8 cellular contexts compared by ENCODE assay signal in the genomic region with DNA sequence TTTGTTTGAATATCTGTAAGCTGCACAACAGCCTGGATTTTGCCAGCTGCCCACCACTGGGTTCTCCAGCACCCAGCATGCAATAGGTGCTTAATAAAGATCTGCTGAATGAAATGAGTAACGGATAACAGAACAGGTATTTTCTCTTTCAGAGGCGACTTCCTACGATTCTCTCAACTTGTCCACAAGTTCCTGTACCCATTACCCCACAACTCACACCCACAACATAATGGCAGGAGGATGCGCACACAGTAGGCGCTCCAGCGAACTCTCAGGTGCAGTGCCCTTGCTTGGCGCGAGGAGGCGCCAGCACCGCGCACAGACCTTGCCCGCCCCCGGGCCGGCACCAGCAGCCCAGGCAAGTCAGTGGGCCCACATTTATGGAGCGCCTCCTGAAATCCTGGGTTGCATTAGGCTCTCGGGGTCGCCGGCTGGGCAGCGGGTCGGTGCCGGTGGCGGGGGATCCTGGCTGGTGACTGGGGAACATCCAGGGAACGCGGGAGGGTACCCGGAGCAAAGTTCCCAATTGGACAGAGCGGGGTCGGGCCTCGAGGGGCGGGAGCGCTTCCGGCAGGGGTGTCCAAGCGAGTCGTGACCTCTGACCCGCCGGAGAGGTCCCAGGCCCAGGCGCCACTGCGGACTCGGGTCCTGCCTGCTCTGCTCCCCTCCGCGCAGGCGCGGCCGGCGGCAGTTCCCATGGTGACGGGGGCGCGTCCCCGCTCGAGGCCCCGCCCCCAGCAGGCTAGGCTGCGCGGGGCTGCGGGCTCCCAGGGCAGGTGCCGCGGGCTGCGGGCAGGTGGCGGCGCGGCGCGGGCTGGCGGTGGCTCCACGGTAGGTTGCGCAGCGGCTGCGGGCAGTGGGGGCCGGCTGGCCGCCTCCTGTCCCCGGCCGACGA. TPM values are rescaled to one million over a fixed set of nuclear protein-coding genes. Genes with fewer than 3 reads are reported as not detected.
A peak's percentile ranks its signal among the peaks of the same experiment; 100 is the strongest.
DNase-seq lines count a peak whose midpoint lies in the region; ATAC-seq and TF ChIP-seq lines count a peak whose summit lies in the region.

Gene KIAA1671 (plus strand): TSS at position 775 of the 895 bp plus-strand sequence. CDS start 75,284 bp downstream, outside the sequence.

- H3K4me1 ChIP-seq in liver (ENCODE audit: control insufficient read depth in 4 of 4, insufficient read depth in 4 of 4, low read length in 3 of 4) = peaks cover 7 to 31% (median 18%) of the 10 kb centered on the region in 4 donors

- DNase-seq in GM03348 (ENCODE audit: low spot score) (peak; percentile 98), NCI-H748 (lab: John Stamatoyannopoulos, UW; ENCODE audit: unreplicated experiment) (peak; percentile 83), dermis microvascular lymphatic vessel endothelial cell (ENCODE audit: low read depth in 2 of 2) (peak; percentile 65 to 84)
- peak; percentile 85 to 86 for DNase-seq in activated CD4-positive, alpha-beta T cell treated with anti-CD3 and anti-CD28 coated beads, Interleukin-2, amount 50 U/mL, for 48 hours
- peak; percentile 81 to 82 for DNase-seq in stimulated activated CD4-positive, alpha-beta T cell treated with anti-CD3 and anti-CD28 coated beads, Interleukin-2, amount 100 ng/mL, for 48 hours

- 2% methylated on average over 71 of the region's 71 CpGs for WGBS in liver

- peak within 1 kb of the TSS; percentile 74 to 90 for H3K27ac ChIP-seq in liver (ENCODE audit: low read depth in 1 of 2, low read length in 2 of 2)

- peak; percentile 72 for ATAC-seq in HG03064 (IDR thresholded peaks at IDR 0.05; ENCODE audit: low read depth, unreplicated experiment)
- no peak for ATAC-seq in HG02970 (IDR thresholded peaks at IDR 0.05; ENCODE audit: low FRiP score, unreplicated experiment)

- peak within 1 kb of the TSS; percentile 75 to 92 (median 82) for H3K4me3 ChIP-seq in liver (ENCODE audit: low read depth in 1 of 3, low read length in 3 of 3)

- TF ChIP-seq RAD21 in liver (IDR thresholded peaks at IDR 0.05) = peak; percentile 100

- no peaks in the 10 kb centered on the region for H3K9me3 ChIP-seq in liver (ENCODE audit: control insufficient read depth in 4 of 4, low read length in 3 of 4)

- peak within 1 kb of the TSS; percentile 5 to 30 for H3K9ac ChIP-seq in liver (ENCODE audit: low read depth in 1 of 2, low read length in 2 of 2)

- H3K36me3 ChIP-seq in liver (ENCODE audit: control insufficient read depth in 4 of 4, insufficient read depth in 3 of 4, low read depth in 1 of 4, low read length in 3 of 4) = no peaks in the 10 kb centered on the region

- H3K27me3 ChIP-seq in liver (ENCODE audit: control insufficient read depth in 4 of 4, insufficient read depth in 4 of 4, low read length in 3 of 4) = no peaks in the 10 kb centered on the region

- peak; percentile 97 for TF ChIP-seq CTCF in liver (IDR thresholded peaks at IDR 0.05; ENCODE audit: low read depth, low read length, missing input control)

TF ChIP-seq in liver, 16 proteins besides CTCF, POLR2A, EP300 and RAD21:
- TF ChIP-seq, protein P1, sequence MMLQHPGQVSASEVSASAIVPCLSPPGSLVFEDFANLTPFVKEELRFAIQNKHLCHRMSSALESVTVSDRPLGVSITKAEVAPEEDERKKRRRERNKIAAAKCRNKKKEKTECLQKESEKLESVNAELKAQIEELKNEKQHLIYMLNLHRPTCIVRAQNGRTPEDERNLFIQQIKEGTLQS (IDR thresholded peaks at IDR 0.05) = no peak
- TF ChIP-seq HNF4G (IDR thresholded peaks at IDR 0.05) = no peak
- TF ChIP-seq RXRA (IDR thresholded peaks at IDR 0.05) = peak; percentile 23 to 52
- TF ChIP-seq FOXA1 (IDR thresholded peaks at IDR 0.05) = no peak
- TF ChIP-seq GABPA (IDR thresholded peaks at IDR 0.05 in 1 of 2, conservative IDR thresholded peaks at IDR 0.05 in 1 of 2) = no peak
- TF ChIP-seq SP1 (IDR thresholded peaks at IDR 0.05) = peak; percentile 27
- TF ChIP-seq, protein P2, sequence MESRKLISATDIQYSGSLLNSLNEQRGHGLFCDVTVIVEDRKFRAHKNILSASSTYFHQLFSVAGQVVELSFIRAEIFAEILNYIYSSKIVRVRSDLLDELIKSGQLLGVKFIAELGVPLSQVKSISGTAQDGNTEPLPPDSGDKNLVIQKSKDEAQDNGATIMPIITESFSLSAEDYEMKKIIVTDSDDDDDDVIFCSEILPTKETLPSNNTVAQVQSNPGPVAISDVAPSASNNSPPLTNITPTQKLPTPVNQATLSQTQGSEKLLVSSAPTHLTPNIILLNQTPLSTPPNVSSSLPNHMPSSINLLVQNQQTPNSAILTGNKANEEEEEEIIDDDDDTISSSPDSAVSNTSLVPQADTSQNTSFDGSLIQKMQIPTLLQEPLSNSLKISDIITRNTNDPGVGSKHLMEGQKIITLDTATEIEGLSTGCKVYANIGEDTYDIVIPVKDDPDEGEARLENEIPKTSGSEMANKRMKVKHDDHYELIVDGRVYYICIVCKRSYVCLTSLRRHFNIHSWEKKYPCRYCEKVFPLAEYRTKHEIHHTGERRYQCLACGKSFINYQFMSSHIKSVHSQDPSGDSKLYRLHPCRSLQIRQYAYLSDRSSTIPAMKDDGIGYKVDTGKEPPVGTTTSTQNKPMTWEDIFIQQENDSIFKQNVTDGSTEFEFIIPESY (IDR thresholded peaks at IDR 0.05) = no peak
- TF ChIP-seq EGR1 (IDR thresholded peaks at IDR 0.05; ENCODE audit: low read depth in 2 of 2) = peak in 1 of 2 donors; percentile 5
- TF ChIP-seq JUND (IDR thresholded peaks at IDR 0.05) = no peak
- TF ChIP-seq, protein P3, sequence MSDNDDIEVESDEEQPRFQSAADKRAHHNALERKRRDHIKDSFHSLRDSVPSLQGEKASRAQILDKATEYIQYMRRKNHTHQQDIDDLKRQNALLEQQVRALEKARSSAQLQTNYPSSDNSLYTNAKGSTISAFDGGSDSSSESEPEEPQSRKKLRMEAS (IDR thresholded peaks at IDR 0.05) = no peak
- TF ChIP-seq YY1 (IDR thresholded peaks at IDR 0.05) = peak; percentile 73
- peak; percentile 83 for TF ChIP-seq NR2F2 (IDR thresholded peaks at IDR 0.05)
- TF ChIP-seq TAF1 (conservative IDR thresholded peaks at IDR 0.05) = no peak
- TF ChIP-seq FOXA2 (IDR thresholded peaks at IDR 0.05) = no peak
- no peak for TF ChIP-seq REST (IDR thresholded peaks at IDR 0.05)
- TF ChIP-seq HNF4A (conservative IDR thresholded peaks at IDR 0.05) = peak in 1 of 2 donors; percentile 38

RNA-seq across cellular contexts. Expression of gene KIAA1671, which starts in this region (rescaled TPM):
- total RNA-seq in dermis microvascular lymphatic vessel endothelial cell (34.8 and 40.0 TPM in 2 replicates), liver (10 to 100 TPM; 10.7 to 35.9 TPM)
- 10 to 100 TPM in 1 of 2 donors, 1 to 10 TPM in 1; 8.7 to 27.5 TPM for polyA plus RNA-seq in liver
